Comparison of ENCODE assay signal across 21 cellular contexts in genomic region chr6:47419621-47420020, GRCh38. TPM values are rescaled to one million over a fixed set of nuclear protein-coding genes. Genes with fewer than 3 reads are reported as not detected.
DNase-seq lines count a peak whose midpoint lies in the region; ATAC-seq, FAIRE-seq and TF ChIP-seq lines count a peak whose summit lies in the region.
"Had no signal": no experiment of that assay in that cellular context is flagged by ENCODE, and none has a peak within 500 bp of the region (broad histone marks: within the 10 kb centered on the region; RNA-seq: fewer than 3 reads in every experiment).

No MANE protein-coding gene starts in this region.

- H3K4me1 ChIP-seq in astrocyte (ENCODE audit: insufficient read depth, low read length): peaks cover 14% of the 10 kb centered on the region
- H3K4me1 ChIP-seq in smooth muscle cell (ENCODE audit: low read depth): no peaks in the 10 kb centered on the region

- H3K36me3 ChIP-seq in astrocyte (ENCODE audit: insufficient read depth, low read length): no peaks in the 10 kb centered on the region
- no peaks in the 10 kb centered on the region for H3K36me3 ChIP-seq in smooth muscle cell (ENCODE audit: low read depth)
- H3K36me3 ChIP-seq: ascending aorta, SJSA1 had no signal

- no peaks in the 10 kb centered on the region for H3K36me3 Mint-ChIP-seq in astrocyte (ENCODE audit: low read depth, unreplicated experiment)
- H3K36me3 Mint-ChIP-seq: naive thymus-derived CD8-positive, alpha-beta T cell had no signal

- H3F3A ChIP-seq in smooth muscle cell (ENCODE audit: low read depth): no peaks in the 10 kb centered on the region

- H4K20me1 ChIP-seq in astrocyte (ENCODE audit: insufficient read depth, low read length) (no peaks in the 10 kb centered on the region), smooth muscle cell (ENCODE audit: low read depth) (no peaks in the 10 kb centered on the region)

- H3K4me2 ChIP-seq in astrocyte (ENCODE audit: low read length) (no peak overlapping the region), smooth muscle cell (no peak overlapping the region)

- DNase-seq in Daoy (ENCODE audit: low read depth) (peak; percentile 13), astrocyte (ENCODE audit: low read depth) (peak; percentile 88), iris pigment epithelial cell (ENCODE audit: low read depth) (peak; percentile 4), omental fat pad (ENCODE audit: low spot score) (no peak), smooth muscle cell (lab: John Stamatoyannopoulos, UW; ENCODE audit: unreplicated experiment) (no peak), GF-D8 (lab: John Stamatoyannopoulos, UW) (no peak)
- no peak for DNase-seq in stimulated activated CD4-positive, alpha-beta T cell treated with anti-CD3 and anti-CD28 coated beads, Interleukin-1b, Interleukin-23, amount 100 ng/mL, for 48 hours
- DNase-seq: activated CD4-positive, alpha-beta T cell treated with anti-CD3 and anti-CD28 coated beads for 48 hours; activated naive CD4-positive, alpha-beta T cell treated with anti-CD3 and anti-CD28 coated beads for 36 hours; H9; hypothalamus; MM.1S; naive thymus-derived CD8-positive, alpha-beta T cell; NCI-H187; NCI-H446 treated with DMSO at 0.1 percent for 48 hours; retina; substantia nigra had no signal

- no peak overlapping the region for H3K27ac ChIP-seq in astrocyte (ENCODE audit: low read depth, low read length)
- no peak overlapping the region for H3K27ac ChIP-seq in smooth muscle cell (ENCODE audit: low read depth)
- H3K27ac ChIP-seq: ascending aorta, SJSA1 had no signal

- TF ChIP-seq CTCF in astrocyte (IDR thresholded peaks at IDR 0.05; ENCODE audit: insufficient read depth, low read depth, low read length) (no peak), omental fat pad (IDR thresholded peaks at IDR 0.05) (no peak), smooth muscle cell (IDR thresholded peaks at IDR 0.05; ENCODE audit: borderline replicate concordance, insufficient read depth, poor library complexity, severe bottlenecking) (no peak)

- peaks cover 1% of the 10 kb centered on the region for H3K9me3 Mint-ChIP-seq in astrocyte (ENCODE audit: unreplicated experiment)
- H3K9me3 Mint-ChIP-seq: activated naive CD4-positive, alpha-beta T cell treated with anti-CD3 and anti-CD28 coated beads for 36 hours; H9; naive thymus-derived CD8-positive, alpha-beta T cell had no signal

- H3K4me3 Mint-ChIP-seq in astrocyte (ENCODE audit: unreplicated experiment): peak overlapping the region; percentile 9
- H3K4me3 Mint-ChIP-seq: activated naive CD4-positive, alpha-beta T cell treated with anti-CD3 and anti-CD28 coated beads for 36 hours; H9; naive thymus-derived CD8-positive, alpha-beta T cell had no signal

- H3K4me3 ChIP-seq in astrocyte (ENCODE audit: insufficient read depth, low read depth, low read length) (no peak overlapping the region), smooth muscle cell (no peak overlapping the region)
- H3K4me3 ChIP-seq: ascending aorta, SJSA1 had no signal

- H2AFZ ChIP-seq in astrocyte (ENCODE audit: low read depth, low read length): no peak overlapping the region
- H2AFZ ChIP-seq in smooth muscle cell (ENCODE audit: low read depth): no peak overlapping the region

- H3K27ac Mint-ChIP-seq in astrocyte (ENCODE audit: unreplicated experiment): peak overlapping the region; percentile 30
- H3K27ac Mint-ChIP-seq: activated naive CD4-positive, alpha-beta T cell treated with anti-CD3 and anti-CD28 coated beads for 36 hours; H9; naive thymus-derived CD8-positive, alpha-beta T cell had no signal

- FAIRE-seq in astrocyte (lab: Jason Lieb, UNC): no peak
- FAIRE-seq: D721Med had no signal

- peak; percentile 56 for ATAC-seq in omental fat pad (ENCODE audit: low FRiP score)
- no peak for ATAC-seq in GM19035 (IDR thresholded peaks at IDR 0.05; ENCODE audit: unreplicated experiment)
- ATAC-seq: naive thymus-derived CD8-positive, alpha-beta T cell had no signal

- H3K4me1 Mint-ChIP-seq in astrocyte (ENCODE audit: low read depth, unreplicated experiment): peaks cover 13% of the 10 kb centered on the region

- H3K9ac ChIP-seq in astrocyte (ENCODE audit: low read length) (no peak overlapping the region), smooth muscle cell (ENCODE audit: low read depth) (no peak overlapping the region)

- H3K79me2 ChIP-seq in astrocyte (ENCODE audit: insufficient read depth, low read length) (no peaks in the 10 kb centered on the region), smooth muscle cell (ENCODE audit: low read depth) (no peaks in the 10 kb centered on the region)

- no peaks in the 10 kb centered on the region for H3K27me3 Mint-ChIP-seq in astrocyte (ENCODE audit: low read depth, unreplicated experiment)
- H3K27me3 Mint-ChIP-seq: naive thymus-derived CD8-positive, alpha-beta T cell had no signal

- H3K27me3 ChIP-seq in astrocyte (ENCODE audit: insufficient read depth, low read length) (no peaks in the 10 kb centered on the region), smooth muscle cell (ENCODE audit: low read depth) (peaks cover 5% of the 10 kb centered on the region)
- H3K27me3 ChIP-seq: ascending aorta, SJSA1 had no signal

- H3K9me3 ChIP-seq in astrocyte (ENCODE audit: insufficient read depth, low read depth, low read length): no peaks in the 10 kb centered on the region
- H3K9me3 ChIP-seq in smooth muscle cell (replicated peaks; ENCODE audit: low read depth): no peaks in the 10 kb centered on the region
- H3K9me3 ChIP-seq: ascending aorta, SJSA1 had no signal

RNA-seq across cellular contexts. Expression of gene CD2AP, which starts 58.0 kb away (rescaled TPM):
- total RNA-seq in Daoy (2014; rRNA removed; shearing (Covaris generic)): 53.8 and 61.6 TPM in 2 replicates
- total RNA-seq in astrocyte (68.8 and 73.8 TPM in 2 replicates), omental fat pad (10 to 100 TPM; 21.1 to 27.3 (median 22.9) TPM), smooth muscle cell (33.4 and 37.2 TPM in 2 replicates)
- 7.4 and 15.5 TPM in 2 replicates for polyA plus RNA-seq in smooth muscle cell

Comparison
In these comparisons a context has a peak if more than half of its experiments do, and no peak if none do; other contexts are left out.
1. DNase-seq: peak in Daoy (single experiment), astrocyte (single experiment) and iris pigment epithelial cell (single experiment); none in omental fat pad (single experiment), smooth muscle cell (single experiment), stimulated activated CD4-positive, alpha-beta T cell treated with anti-CD3 and anti-CD28 coated beads, Interleukin-1b, Interleukin-23, amount 100 ng/mL, for 48 hours (single experiment) and GF-D8 (single experiment).